Comparison of ENCODE assay signal across 1 cellular context in the genomic region with DNA sequence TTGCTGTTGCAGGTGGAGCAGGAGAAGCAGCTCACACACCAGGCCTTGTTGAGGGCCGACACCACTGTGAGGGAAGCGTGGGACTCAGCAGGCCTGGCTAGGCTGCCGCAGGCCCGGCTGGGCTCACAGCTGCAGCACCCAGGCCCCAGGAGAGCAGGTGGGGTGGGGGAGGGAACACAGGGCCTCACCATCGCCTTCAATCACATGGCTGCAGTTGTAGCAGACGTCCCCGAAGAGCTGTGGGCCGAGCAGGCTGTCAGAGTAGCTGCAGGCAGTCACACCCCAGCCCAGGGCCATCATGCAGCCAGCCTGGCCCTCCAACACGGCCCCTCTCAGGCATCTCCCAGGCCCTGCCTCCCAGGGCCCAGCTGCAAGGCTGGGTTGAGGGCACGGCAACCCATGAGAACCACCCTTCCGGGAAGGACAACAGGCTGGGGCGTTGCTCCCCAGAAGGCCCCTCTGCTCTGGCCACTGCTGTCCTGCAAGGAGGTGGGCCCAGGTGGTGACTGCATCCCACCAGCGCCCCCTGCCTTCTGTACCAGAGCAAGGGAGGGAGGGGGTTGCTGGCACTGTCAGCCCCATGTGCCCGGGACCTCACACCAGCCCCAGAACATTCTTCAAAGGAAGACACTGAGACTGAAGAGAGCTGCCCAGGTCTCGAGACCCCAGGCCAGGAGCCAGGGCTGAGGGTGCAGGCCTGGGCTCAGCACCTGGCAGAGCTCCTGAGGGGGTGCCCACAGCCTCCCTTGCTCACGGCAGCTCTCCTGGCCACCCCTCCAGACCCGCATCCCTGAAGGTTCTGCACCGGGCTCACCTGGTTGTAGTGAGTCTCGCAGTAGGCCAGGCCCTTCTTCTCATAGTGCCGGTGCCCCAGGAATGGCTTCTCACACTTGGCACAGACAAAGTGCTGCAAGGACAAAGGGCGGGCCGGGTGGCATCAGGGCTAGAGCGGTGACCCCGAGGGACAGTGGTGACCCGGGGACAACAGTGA.
TF ChIP-seq lines count a peak whose summit lies in the region.

No MANE protein-coding gene starts in this region.

TF ChIP-seq in HepG2, 621 proteins besides CTCF, POLR2A, EP300 and RAD21 (continued from another document and continues in another):
- no peak for TF ChIP-seq NCOR1 (IDR thresholded peaks at IDR 0.05; ENCODE audit: borderline replicate concordance, low read length)
- peak; percentile 51; the same call in 1 of the 2 replicates for TF ChIP-seq ZNF350 (CRISPR knock-in tag; IDR thresholded peaks at IDR 0.05; ENCODE audit: borderline replicate concordance, low read depth)
- no peak for TF ChIP-seq NFE2 (CRISPR knock-in tag; IDR thresholded peaks at IDR 0.05)
- TF ChIP-seq, protein P1, sequence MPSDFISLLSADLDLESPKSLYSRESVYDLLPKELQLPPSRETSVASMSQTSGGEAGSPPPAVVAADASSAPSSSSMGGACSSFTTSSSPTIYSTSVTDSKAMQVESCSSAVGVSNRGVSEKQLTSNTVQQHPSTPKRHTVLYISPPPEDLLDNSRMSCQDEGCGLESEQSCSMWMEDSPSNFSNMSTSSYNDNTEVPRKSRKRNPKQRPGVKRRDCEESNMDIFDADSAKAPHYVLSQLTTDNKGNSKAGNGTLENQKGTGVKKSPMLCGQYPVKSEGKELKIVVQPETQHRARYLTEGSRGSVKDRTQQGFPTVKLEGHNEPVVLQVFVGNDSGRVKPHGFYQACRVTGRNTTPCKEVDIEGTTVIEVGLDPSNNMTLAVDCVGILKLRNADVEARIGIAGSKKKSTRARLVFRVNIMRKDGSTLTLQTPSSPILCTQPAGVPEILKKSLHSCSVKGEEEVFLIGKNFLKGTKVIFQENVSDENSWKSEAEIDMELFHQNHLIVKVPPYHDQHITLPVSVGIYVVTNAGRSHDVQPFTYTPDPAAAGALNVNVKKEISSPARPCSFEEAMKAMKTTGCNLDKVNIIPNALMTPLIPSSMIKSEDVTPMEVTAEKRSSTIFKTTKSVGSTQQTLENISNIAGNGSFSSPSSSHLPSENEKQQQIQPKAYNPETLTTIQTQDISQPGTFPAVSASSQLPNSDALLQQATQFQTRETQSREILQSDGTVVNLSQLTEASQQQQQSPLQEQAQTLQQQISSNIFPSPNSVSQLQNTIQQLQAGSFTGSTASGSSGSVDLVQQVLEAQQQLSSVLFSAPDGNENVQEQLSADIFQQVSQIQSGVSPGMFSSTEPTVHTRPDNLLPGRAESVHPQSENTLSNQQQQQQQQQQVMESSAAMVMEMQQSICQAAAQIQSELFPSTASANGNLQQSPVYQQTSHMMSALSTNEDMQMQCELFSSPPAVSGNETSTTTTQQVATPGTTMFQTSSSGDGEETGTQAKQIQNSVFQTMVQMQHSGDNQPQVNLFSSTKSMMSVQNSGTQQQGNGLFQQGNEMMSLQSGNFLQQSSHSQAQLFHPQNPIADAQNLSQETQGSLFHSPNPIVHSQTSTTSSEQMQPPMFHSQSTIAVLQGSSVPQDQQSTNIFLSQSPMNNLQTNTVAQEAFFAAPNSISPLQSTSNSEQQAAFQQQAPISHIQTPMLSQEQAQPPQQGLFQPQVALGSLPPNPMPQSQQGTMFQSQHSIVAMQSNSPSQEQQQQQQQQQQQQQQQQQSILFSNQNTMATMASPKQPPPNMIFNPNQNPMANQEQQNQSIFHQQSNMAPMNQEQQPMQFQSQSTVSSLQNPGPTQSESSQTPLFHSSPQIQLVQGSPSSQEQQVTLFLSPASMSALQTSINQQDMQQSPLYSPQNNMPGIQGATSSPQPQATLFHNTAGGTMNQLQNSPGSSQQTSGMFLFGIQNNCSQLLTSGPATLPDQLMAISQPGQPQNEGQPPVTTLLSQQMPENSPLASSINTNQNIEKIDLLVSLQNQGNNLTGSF (CRISPR knock-in tag; IDR thresholded peaks at IDR 0.05): no peak
- TF ChIP-seq ZNF800 (CRISPR knock-in tag; IDR thresholded peaks at IDR 0.05): no peak
- peak; percentile 95 for TF ChIP-seq ZNF572 (CRISPR knock-in tag; IDR thresholded peaks at IDR 0.05)
- 0 out of 2 replicates have a peak, but pooled peaks have one; percentile 28 for TF ChIP-seq MAFG (CRISPR knock-in tag; IDR thresholded peaks at IDR 0.05)
- TF ChIP-seq ZNF552 (CRISPR knock-in tag; IDR thresholded peaks at IDR 0.05; ENCODE audit: borderline replicate concordance): no peak
- TF ChIP-seq, protein P2, sequence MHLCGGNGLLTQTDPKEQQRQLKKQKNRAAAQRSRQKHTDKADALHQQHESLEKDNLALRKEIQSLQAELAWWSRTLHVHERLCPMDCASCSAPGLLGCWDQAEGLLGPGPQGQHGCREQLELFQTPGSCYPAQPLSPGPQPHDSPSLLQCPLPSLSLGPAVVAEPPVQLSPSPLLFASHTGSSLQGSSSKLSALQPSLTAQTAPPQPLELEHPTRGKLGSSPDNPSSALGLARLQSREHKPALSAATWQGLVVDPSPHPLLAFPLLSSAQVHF (CRISPR knock-in tag; IDR thresholded peaks at IDR 0.05): no peak
- no peak for TF ChIP-seq ZFP36L1 (CRISPR knock-in tag; IDR thresholded peaks at IDR 0.05)
- TF ChIP-seq NR3C1 (CRISPR knock-in tag; IDR thresholded peaks at IDR 0.05): no peak
- TF ChIP-seq ZNF354B (CRISPR knock-in tag; IDR thresholded peaks at IDR 0.05): no peak
- no peak for TF ChIP-seq RARA (CRISPR knock-in tag; IDR thresholded peaks at IDR 0.05)
- TF ChIP-seq PAX8 (CRISPR knock-in tag; IDR thresholded peaks at IDR 0.05; ENCODE audit: borderline replicate concordance): no peak
- no peak for TF ChIP-seq ZSCAN31 (CRISPR knock-in tag; IDR thresholded peaks at IDR 0.05; ENCODE audit: low read depth)
- peak; percentile 21; the same call in 1 of the 2 replicates for TF ChIP-seq NFKB2 (CRISPR knock-in tag; IDR thresholded peaks at IDR 0.05; ENCODE audit: borderline replicate concordance)
- TF ChIP-seq POLR2AphosphoS5 (IDR thresholded peaks at IDR 0.05; ENCODE audit: low read depth, low read length): no peak
- no peak for TF ChIP-seq ZSCAN12 (CRISPR knock-in tag; IDR thresholded peaks at IDR 0.05)
- no peak for TF ChIP-seq NFIB (CRISPR knock-in tag; IDR thresholded peaks at IDR 0.05; ENCODE audit: borderline replicate concordance)
- peak; percentile 36 for TF ChIP-seq PHF8 (CRISPR knock-in tag; IDR thresholded peaks at IDR 0.05)
- TF ChIP-seq, protein P3, sequence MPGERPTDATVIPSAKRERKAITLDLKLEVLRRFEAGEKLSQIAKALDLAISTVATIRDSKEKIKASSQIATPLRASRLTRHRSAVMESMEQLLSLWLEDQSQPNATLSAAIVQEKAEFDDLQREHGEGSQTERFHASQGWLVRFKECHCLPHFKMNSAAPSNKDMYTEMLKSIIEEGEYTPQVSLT (CRISPR knock-in tag; IDR thresholded peaks at IDR 0.05; ENCODE audit: borderline replicate concordance, low read depth): no peak
- TF ChIP-seq, protein P4, sequence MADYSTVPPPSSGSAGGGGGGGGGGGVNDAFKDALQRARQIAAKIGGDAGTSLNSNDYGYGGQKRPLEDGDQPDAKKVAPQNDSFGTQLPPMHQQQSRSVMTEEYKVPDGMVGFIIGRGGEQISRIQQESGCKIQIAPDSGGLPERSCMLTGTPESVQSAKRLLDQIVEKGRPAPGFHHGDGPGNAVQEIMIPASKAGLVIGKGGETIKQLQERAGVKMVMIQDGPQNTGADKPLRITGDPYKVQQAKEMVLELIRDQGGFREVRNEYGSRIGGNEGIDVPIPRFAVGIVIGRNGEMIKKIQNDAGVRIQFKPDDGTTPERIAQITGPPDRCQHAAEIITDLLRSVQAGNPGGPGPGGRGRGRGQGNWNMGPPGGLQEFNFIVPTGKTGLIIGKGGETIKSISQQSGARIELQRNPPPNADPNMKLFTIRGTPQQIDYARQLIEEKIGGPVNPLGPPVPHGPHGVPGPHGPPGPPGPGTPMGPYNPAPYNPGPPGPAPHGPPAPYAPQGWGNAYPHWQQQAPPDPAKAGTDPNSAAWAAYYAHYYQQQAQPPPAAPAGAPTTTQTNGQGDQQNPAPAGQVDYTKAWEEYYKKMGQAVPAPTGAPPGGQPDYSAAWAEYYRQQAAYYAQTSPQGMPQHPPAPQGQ (CRISPR knock-in tag; IDR thresholded peaks at IDR 0.05; ENCODE audit: borderline replicate concordance): no peak
- no peak for TF ChIP-seq GRHL1 (CRISPR knock-in tag; conservative IDR thresholded peaks at IDR 0.05)
- no peak for TF ChIP-seq ZNF850 (CRISPR knock-in tag; conservative IDR thresholded peaks at IDR 0.05)
- peak; percentile 36; the same call in 1 of the 2 replicates for TF ChIP-seq ZNF790 (CRISPR knock-in tag; IDR thresholded peaks at IDR 0.05; ENCODE audit: borderline replicate concordance)
- peak; percentile 47 for TF ChIP-seq SAP130 (CRISPR knock-in tag; IDR thresholded peaks at IDR 0.05; ENCODE audit: low read depth)
- no peak for TF ChIP-seq ZNF720 (CRISPR knock-in tag; IDR thresholded peaks at IDR 0.05)
- no peak for TF ChIP-seq ARNTL (CRISPR knock-in tag; IDR thresholded peaks at IDR 0.05)
- TF ChIP-seq MEIS2 (CRISPR knock-in tag; IDR thresholded peaks at IDR 0.05): peak; percentile 63; the same call in 1 of the 2 replicates
- no peak for TF ChIP-seq RBM22 (optimal IDR thresholded peaks at IDR 0.05; ENCODE audit: low read length)
- TF ChIP-seq ATF6 (CRISPR knock-in tag; conservative IDR thresholded peaks at IDR 0.05): no peak
- no peak for TF ChIP-seq NFYB (CRISPR knock-in tag; IDR thresholded peaks at IDR 0.05)
- TF ChIP-seq ZNF33B (CRISPR knock-in tag; IDR thresholded peaks at IDR 0.05): no peak
- TF ChIP-seq ZNF781 (CRISPR knock-in tag; IDR thresholded peaks at IDR 0.05; ENCODE audit: borderline replicate concordance, not compliant biosample characterization): no peak
- TF ChIP-seq E2F2 (CRISPR knock-in tag; IDR thresholded peaks at IDR 0.05; ENCODE audit: borderline replicate concordance): no peak; the same call in 1 of the 2 replicates
- TF ChIP-seq, protein P5, sequence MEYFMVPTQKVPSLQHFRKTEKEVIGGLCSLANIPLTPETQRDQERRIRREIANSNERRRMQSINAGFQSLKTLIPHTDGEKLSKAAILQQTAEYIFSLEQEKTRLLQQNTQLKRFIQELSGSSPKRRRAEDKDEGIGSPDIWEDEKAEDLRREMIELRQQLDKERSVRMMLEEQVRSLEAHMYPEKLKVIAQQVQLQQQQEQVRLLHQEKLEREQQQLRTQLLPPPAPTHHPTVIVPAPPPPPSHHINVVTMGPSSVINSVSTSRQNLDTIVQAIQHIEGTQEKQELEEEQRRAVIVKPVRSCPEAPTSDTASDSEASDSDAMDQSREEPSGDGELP (IDR thresholded peaks at IDR 0.05; ENCODE audit: borderline replicate concordance, low read depth): peak; percentile 34; the same call in 1 of the 2 replicates
- TF ChIP-seq MAZ (IDR thresholded peaks at IDR 0.05; ENCODE audit: borderline replicate concordance, low read depth, low read length): peak; percentile 34; the same call in 1 of the 2 replicates
- TF ChIP-seq MAZ (CRISPR knock-in tag; IDR thresholded peaks at IDR 0.05; ENCODE audit: low read depth): peak; percentile 72; the same call in 1 of the 2 replicates
- TF ChIP-seq TCF7 (IDR thresholded peaks at IDR 0.05; ENCODE audit: low read depth): no peak
- TF ChIP-seq ZNF225 (CRISPR knock-in tag; IDR thresholded peaks at IDR 0.05): no peak
- TF ChIP-seq, protein P6, sequence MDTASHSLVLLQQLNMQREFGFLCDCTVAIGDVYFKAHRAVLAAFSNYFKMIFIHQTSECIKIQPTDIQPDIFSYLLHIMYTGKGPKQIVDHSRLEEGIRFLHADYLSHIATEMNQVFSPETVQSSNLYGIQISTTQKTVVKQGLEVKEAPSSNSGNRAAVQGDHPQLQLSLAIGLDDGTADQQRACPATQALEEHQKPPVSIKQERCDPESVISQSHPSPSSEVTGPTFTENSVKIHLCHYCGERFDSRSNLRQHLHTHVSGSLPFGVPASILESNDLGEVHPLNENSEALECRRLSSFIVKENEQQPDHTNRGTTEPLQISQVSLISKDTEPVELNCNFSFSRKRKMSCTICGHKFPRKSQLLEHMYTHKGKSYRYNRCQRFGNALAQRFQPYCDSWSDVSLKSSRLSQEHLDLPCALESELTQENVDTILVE (CRISPR knock-in tag; IDR thresholded peaks at IDR 0.05): no peak
